1 cellular context compared by ENCODE assay signal in genomic region chr19:988081-988480, GRCh38.
TF ChIP-seq lines count a peak whose summit lies in the region.

No MANE protein-coding gene starts in this region.

TF ChIP-seq in K562, 482 proteins besides CTCF, POLR2A, EP300 and RAD21:
- TF ChIP-seq POLR2G (IDR thresholded peaks at IDR 0.05; ENCODE audit: low read depth, low read length) (peak; percentile 52), STAT6 (CRISPR knock-in tag; IDR thresholded peaks at IDR 0.05) (no peak), RBFOX2 (IDR thresholded peaks at IDR 0.05; ENCODE audit: low read depth, low read length) (peak; percentile 48; the same call in 1 of the 2 replicates)
